ENCODE assay signal across 8 cellular contexts in the genomic region with DNA sequence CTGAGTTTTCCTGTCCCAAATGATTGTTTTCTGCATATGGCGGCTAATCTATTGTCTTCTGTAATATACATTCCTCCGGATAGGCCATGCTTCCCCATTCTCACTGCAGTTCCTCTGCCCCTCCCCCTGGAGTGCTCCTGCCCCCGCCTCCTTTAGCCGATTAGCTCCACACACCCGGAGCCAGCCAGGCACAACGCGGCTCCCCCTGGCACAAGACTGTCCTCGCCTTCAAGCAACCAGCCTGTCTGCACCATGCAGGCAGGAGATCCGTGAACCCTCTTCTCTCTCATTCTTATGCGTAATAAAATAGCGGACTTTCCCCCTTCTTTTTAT. TPM values are rescaled to one million over a fixed set of nuclear protein-coding genes. Genes with fewer than 3 reads are reported as not detected.
DNase-seq lines count a peak whose midpoint lies in the region; ATAC-seq and FAIRE-seq lines count a peak whose summit lies in the region.

No MANE protein-coding gene starts in this region.

- H3K27ac Mint-ChIP-seq in natural killer cell treated with Interleukin-12 subunit alpha and Interleukin-12 subunit beta and Interleukin-15 and Interleukin-18, amount 100 ng/mL, for 72 hours: no peak overlapping the region

- peak overlapping the region; percentile 39 for H3K4me3 Mint-ChIP-seq in natural killer cell treated with Interleukin-12 subunit alpha and Interleukin-12 subunit beta and Interleukin-15 and Interleukin-18, amount 100 ng/mL, for 72 hours

- no peaks in the 10 kb centered on the region for H3K9me3 ChIP-seq in duodenal mucosa (ENCODE audit: control insufficient read depth in 1 of 2, low read length in 2 of 2)

- DNase-seq in SHP77 (lab: John Stamatoyannopoulos, UW) (peak; percentile 15 to 47), SHP77 treated with DMSO at 0.1 percent for 48 hours (lab: John Stamatoyannopoulos, UW) (no peak), NCI-H345 treated with DMSO at 0.1 percent for 48 hours (lab: John Stamatoyannopoulos, UW; ENCODE audit: unreplicated experiment) (peak; percentile 22), GM19239 (ENCODE audit: insufficient read length, low spot score) (no peak)
- DNase-seq in natural killer cell treated with Interleukin-12 subunit alpha and Interleukin-12 subunit beta and Interleukin-15 and Interleukin-18, amount 100 ng/mL, for 72 hours (ENCODE audit: low spot score): no peak
- no peak for DNase-seq in activated naive CD4-positive, alpha-beta T cell treated with Interleukin-2 at 50 U/mL for 16 hours

- peak overlapping the region; percentile 68 to 74 for H3K4me3 ChIP-seq in duodenal mucosa (ENCODE audit: low read depth in 1 of 2, low read length in 2 of 2)

- no peak for FAIRE-seq in GM19239 (lab: Jason Lieb, UNC)

- no peak for ATAC-seq in natural killer cell treated with Interleukin-12 subunit alpha and Interleukin-12 subunit beta and Interleukin-15 and Interleukin-18, amount 100 ng/mL, for 72 hours
- no peak for ATAC-seq in GM18519 (IDR thresholded peaks at IDR 0.05; ENCODE audit: low FRiP score, unreplicated experiment)

- H3K9ac ChIP-seq in duodenal mucosa (ENCODE audit: low read depth in 1 of 2, low read length in 2 of 2): no peak overlapping the region

- peaks cover 11 to 16% of the 10 kb centered on the region in 2 donors for H3K4me1 ChIP-seq in duodenal mucosa (ENCODE audit: control insufficient read depth in 1 of 2, insufficient read depth in 2 of 2, low read length in 2 of 2)

- no peak overlapping the region for H3K27ac ChIP-seq in duodenal mucosa (ENCODE audit: low read depth, low read length)

- H3K9me3 Mint-ChIP-seq in natural killer cell treated with Interleukin-12 subunit alpha and Interleukin-12 subunit beta and Interleukin-15 and Interleukin-18, amount 100 ng/mL, for 72 hours: no peaks in the 10 kb centered on the region

- H3K36me3 ChIP-seq in duodenal mucosa (ENCODE audit: control insufficient read depth in 1 of 2, insufficient read depth in 2 of 2, low read length in 2 of 2): no peaks in the 10 kb centered on the region

- H3K27me3 Mint-ChIP-seq in natural killer cell treated with Interleukin-12 subunit alpha and Interleukin-12 subunit beta and Interleukin-15 and Interleukin-18, amount 100 ng/mL, for 72 hours: peaks cover 49% of the 10 kb centered on the region in 2 donors

- peaks cover 0 to 8% of the 10 kb centered on the region in 2 donors for H3K27me3 ChIP-seq in duodenal mucosa (ENCODE audit: control insufficient read depth in 1 of 2, insufficient read depth in 2 of 2, low read length in 2 of 2)

- no peaks in the 10 kb centered on the region for H3K36me3 Mint-ChIP-seq in natural killer cell treated with Interleukin-12 subunit alpha and Interleukin-12 subunit beta and Interleukin-15 and Interleukin-18, amount 100 ng/mL, for 72 hours

- peaks cover 2 to 9% of the 10 kb centered on the region in 2 donors for H3K4me1 Mint-ChIP-seq in natural killer cell treated with Interleukin-12 subunit alpha and Interleukin-12 subunit beta and Interleukin-15 and Interleukin-18, amount 100 ng/mL, for 72 hours (ENCODE audit: low read depth in 2 of 2)

RNA-seq across cellular contexts. Expression of a gene that starts 18.0 kb away (rescaled TPM):
- not detected for total RNA-seq in natural killer cell treated with Interleukin-12 subunit alpha and Interleukin-12 subunit beta and Interleukin-15 and Interleukin-18, amount 100 ng/mL, for 72 hours

Comparison
In these comparisons a context has a peak if more than half of its experiments do, and no peak if none do; other contexts are left out.
1. DNase-seq: peak in SHP77 (2 of 2) and NCI-H345 treated with DMSO at 0.1 percent for 48 hours (single experiment); none in SHP77 treated with DMSO at 0.1 percent for 48 hours (single experiment), natural killer cell treated with Interleukin-12 subunit alpha and Interleukin-12 subunit beta and Interleukin-15 and Interleukin-18, amount 100 ng/mL, for 72 hours (single experiment), activated naive CD4-positive, alpha-beta T cell treated with Interleukin-2 at 50 U/mL for 16 hours (single experiment) and GM19239 (single experiment).